In genomic region chr5:56081053-56081642, GRCh38 we compare ENCODE assay signal across 8 cellular contexts.
DNase-seq lines count a peak whose midpoint lies in the region; ATAC-seq, FAIRE-seq and TF ChIP-seq lines count a peak whose summit lies in the region.
"Not testable (repeated sequence)": the region's sequence is repeated elsewhere in the genome, so short reads cannot be mapped to it uniquely, and the experiment has no call there.

No MANE protein-coding gene starts in this region.

- H3K4me3 Mint-ChIP-seq in activated T-helper 2 cell treated with anti-CD3 and anti-CD28 coated beads, Interferon-gamma antibody, Interleukin-2, Interleukin-4, amounts not matched to agents 10 μg/mL and 5 μg/mL and 100 μg/mL, durations not matched to agents 14 hours and 24 hours and 36 hours (ENCODE audit: low read depth), result not testable (repeated sequence)

- H3K9me3 Mint-ChIP-seq in activated T-helper 2 cell treated with anti-CD3 and anti-CD28 coated beads, Interferon-gamma antibody, Interleukin-2, Interleukin-4, amounts not matched to agents 10 μg/mL and 5 μg/mL and 100 μg/mL, durations not matched to agents 14 hours and 24 hours and 36 hours, result not testable (repeated sequence)

- in situ Hi-C loops in IMR-90 (cut with MboI; ENCODE audit: low sequenced_read_pairs), result not testable (repeated sequence)

- peak overlapping the region; percentile 57 for H3K27ac Mint-ChIP-seq in activated T-helper 2 cell treated with anti-CD3 and anti-CD28 coated beads, Interferon-gamma antibody, Interleukin-2, Interleukin-4, amounts not matched to agents 10 μg/mL and 5 μg/mL and 100 μg/mL, durations not matched to agents 14 hours and 24 hours and 36 hours

- H4K5ac ChIP-seq in IMR-90 (ENCODE audit: low read depth, low read length), result not testable (repeated sequence)

- not testable (repeated sequence) for FAIRE-seq in pancreas (lab: Jason Lieb, UNC)

- peak; percentile 52 for ATAC-seq in GM18867 (IDR thresholded peaks at IDR 0.05; ENCODE audit: unreplicated experiment)
- ATAC-seq in GM21576 (IDR thresholded peaks at IDR 0.05; ENCODE audit: unreplicated experiment), result peak; percentile 44
- ATAC-seq in HG03045 (IDR thresholded peaks at IDR 0.05; ENCODE audit: unreplicated experiment), result peak; percentile 31
- peak; percentile 33; the same call in 1 of the 2 replicates for ATAC-seq in IMR-90 (ENCODE audit: low read depth)
- peak; percentile 82 to 90 (median 88) for ATAC-seq in pancreas

- not testable (repeated sequence) for H3K18ac ChIP-seq in IMR-90 (ENCODE audit: low read depth, low read length)

- not testable (repeated sequence) for BruUV-seq in IMR-90 (replicated peaks; lab: Mats Ljungman, UMichigan)

- H3K4ac ChIP-seq in IMR-90 (ENCODE audit: low read depth, low read length), result not testable (repeated sequence)

- H3K36me3 Mint-ChIP-seq in activated T-helper 2 cell treated with anti-CD3 and anti-CD28 coated beads, Interferon-gamma antibody, Interleukin-2, Interleukin-4, amounts not matched to agents 10 μg/mL and 5 μg/mL and 100 μg/mL, durations not matched to agents 14 hours and 24 hours and 36 hours (ENCODE audit: low read depth), result not testable (repeated sequence)

- not testable (repeated sequence) for TF ChIP-seq RAD21 in IMR-90 (IDR thresholded peaks at IDR 0.05; ENCODE audit: low read length)

- H3K4me1 ChIP-seq in IMR-90 (ENCODE audit: control insufficient read depth, insufficient read depth, low read length) (peaks cover 10% of the 10 kb centered on the region; the same call in 1 of the 2 replicates), pancreas (peaks cover 0 to 24% (median 14%) of the 10 kb centered on the region in 3 donors)

- H3K23ac ChIP-seq in IMR-90 (ENCODE audit: low read depth, low read length), result not testable (repeated sequence)

- intact Hi-C loops in IMR-90 (cut with micrococcal nuclease); pancreas (cut with DNase I): not testable (repeated sequence)
- intact Hi-C loops in activated T-helper 2 cell treated with anti-CD3 and anti-CD28 coated beads, Interferon-gamma antibody, Interleukin-2, Interleukin-4, amounts not matched to agents 10 μg/mL and 5 μg/mL and 100 μg/mL, durations not matched to agents 14 hours and 24 hours and 36 hours (cut with micrococcal nuclease), result loop anchor here (2.0 kb wide), 1 partner anchor 22 kb away; no protein-coding TSS in a partner anchor

- H3K9me3 ChIP-seq in IMR-90 (ENCODE audit: control insufficient read depth, insufficient read depth, low read length); pancreas: not testable (repeated sequence)

- CTCF ChIA-PET in IMR-90 (lab: Yijun Ruan, JAX), result not testable (repeated sequence)

- not testable (repeated sequence) for H3K56ac ChIP-seq in IMR-90 (ENCODE audit: extremely low read depth, insufficient read depth, low read length)

- H4K91ac ChIP-seq in IMR-90 (ENCODE audit: insufficient read depth, low read depth, low read length), result not testable (repeated sequence)

- H3K27me3 Mint-ChIP-seq in activated T-helper 2 cell treated with anti-CD3 and anti-CD28 coated beads, Interferon-gamma antibody, Interleukin-2, Interleukin-4, amounts not matched to agents 10 μg/mL and 5 μg/mL and 100 μg/mL, durations not matched to agents 14 hours and 24 hours and 36 hours (ENCODE audit: low read depth), result not testable (repeated sequence)

- H4K8ac ChIP-seq in IMR-90 (ENCODE audit: low read depth in 2 of 2, low read length in 2 of 2), result not testable (repeated sequence)

- not testable (repeated sequence) for H2BK120ac ChIP-seq in IMR-90 (ENCODE audit: low read depth, low read length)

- dilution Hi-C loops in IMR-90 (cut with HindIII; ENCODE audit: low sequenced_read_pairs, unreplicated experiment), result not testable (repeated sequence)

- not testable (repeated sequence) for H2AK9ac ChIP-seq in IMR-90 (replicated peaks; ENCODE audit: low read depth, low read length, poor library complexity)

- POLR2A ChIA-PET in IMR-90 (lab: Charles Lee; ENCODE audit: unreplicated experiment), result not testable (repeated sequence)

- not testable (repeated sequence) for H2BK15ac ChIP-seq in IMR-90 (ENCODE audit: low read depth, low read length)

- not testable (repeated sequence) for H3K27ac ChIP-seq in IMR-90 (ENCODE audit: insufficient read depth, low read length)
- H3K27ac ChIP-seq in pancreas, result peak overlapping the region in 2 of 4 donors; percentile 45 to 55

- not testable (repeated sequence) for H2BK5ac ChIP-seq in IMR-90 (ENCODE audit: low read depth, low read length, poor library complexity, severe bottlenecking)

- not testable (repeated sequence) for H3K27me3 ChIP-seq in IMR-90 (ENCODE audit: control insufficient read depth, insufficient read depth, low read length); pancreas

- H3K4me3 ChIP-seq in IMR-90 (ENCODE audit: insufficient read depth, low read depth, low read length); fibroblast of the aortic adventitia (ENCODE audit: low read depth, low read length); pancreas: not testable (repeated sequence)

- H2AFZ ChIP-seq in IMR-90 (replicated peaks; ENCODE audit: low read length, poor library complexity), result not testable (repeated sequence)

- not testable (repeated sequence) for H4K20me1 ChIP-seq in IMR-90 (ENCODE audit: insufficient read depth, low read length)

- peaks cover 31% of the 10 kb centered on the region for H3K4me1 Mint-ChIP-seq in activated T-helper 2 cell treated with anti-CD3 and anti-CD28 coated beads, Interferon-gamma antibody, Interleukin-2, Interleukin-4, amounts not matched to agents 10 μg/mL and 5 μg/mL and 100 μg/mL, durations not matched to agents 14 hours and 24 hours and 36 hours (ENCODE audit: low read depth)

- not testable (repeated sequence) for H3K14ac ChIP-seq in IMR-90 (replicated peaks; ENCODE audit: low read depth, low read length)

- not testable (repeated sequence) for H3K9ac ChIP-seq in IMR-90 (ENCODE audit: low read depth, low read length)

- not testable (repeated sequence) for H2BK20ac ChIP-seq in IMR-90 (ENCODE audit: low read depth, low read length)

- not testable (repeated sequence) for H3K4me2 ChIP-seq in IMR-90 (ENCODE audit: low read depth, low read length)

- TF ChIP-seq CTCF in AG09319 (IDR thresholded peaks at IDR 0.05; ENCODE audit: low read depth, low read length); IMR-90 (conservative IDR thresholded peaks at IDR 0.05; ENCODE audit: low read depth, low read length); fibroblast of the aortic adventitia (IDR thresholded peaks at IDR 0.05; ENCODE audit: insufficient read depth, low read length); pancreas (IDR thresholded peaks at IDR 0.05): not testable (repeated sequence)

- H3K36me3 ChIP-seq in IMR-90 (ENCODE audit: control insufficient read depth, insufficient read depth, low read length); pancreas: not testable (repeated sequence)

- not testable (repeated sequence) for H3K9me1 ChIP-seq in IMR-90 (ENCODE audit: insufficient read depth, low read length)

- not testable (repeated sequence) for H3K79me1 ChIP-seq in IMR-90 (ENCODE audit: low read depth in 1 of 2, low read length in 2 of 2)

- not testable (repeated sequence) for H2AK5ac ChIP-seq in IMR-90 (ENCODE audit: low read depth, low read length)

- DNase-seq in AG09319 (ENCODE audit: extremely low read depth, low read depth) (peak; percentile 56), IMR-90 (peak; percentile 55), fibroblast of the aortic adventitia (ENCODE audit: low read depth) (peak; percentile 85)
- DNase-seq in activated T-helper 2 cell treated with anti-CD3 and anti-CD28 coated beads, Interferon-gamma antibody, Interleukin-2, Interleukin-4, amounts not matched to agents 10 μg/mL and 5 μg/mL and 100 μg/mL, durations not matched to agents 14 hours and 24 hours and 36 hours (ENCODE audit: low spot score); pancreas: not testable (repeated sequence)

- not testable (repeated sequence) for TF ChIP-seq POLR2A in IMR-90 (IDR thresholded peaks at IDR 0.05; ENCODE audit: low read depth, low read length)

Comparison
In these comparisons a context has a peak if more than half of its experiments do, and no peak if none do; other contexts are left out.
1. ATAC-seq: peak in every context shown above with its lines; median percentile 88 in pancreas; 52 in GM18867; 44 in GM21576; 33 in IMR-90; 31 in HG03045.